ENCODE assay signal across 19 cellular contexts in genomic region chr17:68704897-68705296, GRCh38.
DNase-seq lines count a peak whose midpoint lies in the region; ATAC-seq and TF ChIP-seq lines count a peak whose summit lies in the region.
"Had no signal": no experiment of that assay in that cellular context is flagged by ENCODE, and none has a peak within 500 bp of the region (broad histone marks: within the 10 kb centered on the region; RNA-seq: fewer than 3 reads in every experiment).

No MANE protein-coding gene starts in this region.

- no peaks in the 10 kb centered on the region for H3K9me3 ChIP-seq in SJCRH30 (replicated peaks)
- H3K9me3 ChIP-seq in smooth muscle cell (replicated peaks; ENCODE audit: low read depth): no peaks in the 10 kb centered on the region
- H3K9me3 ChIP-seq: gastrocnemius medialis, upper lobe of left lung had no signal

- no peaks in the 10 kb centered on the region for H3K4me1 Mint-ChIP-seq in activated T-cell treated with anti-CD3 and anti-CD28 coated beads, Interleukin-2, amount 50 U/mL, for 4 hours (ENCODE audit: low read depth)
- H3K4me1 Mint-ChIP-seq: activated CD8-positive, alpha-beta memory T cell treated with anti-CD3 and anti-CD28 coated beads, Interleukin-2, amount 10 ng/mL, durations not matched to agents 7 days and 5 days; memory B cell had no signal

- WGBS in smooth muscle cell (ENCODE audit: low lambda C conversion rate): 46% methylated on average over 7 of the region's 7 CpGs

- H3K4me3 ChIP-seq in SJCRH30 (no peak overlapping the region), smooth muscle cell (no peak overlapping the region)
- H3K4me3 ChIP-seq: gastrocnemius medialis, upper lobe of left lung had no signal

- H3K27me3 Mint-ChIP-seq in activated T-cell treated with anti-CD3 and anti-CD28 coated beads, Interleukin-2, amount 50 U/mL, for 4 hours (ENCODE audit: low read depth): peaks cover 9% of the 10 kb centered on the region
- H3K27me3 Mint-ChIP-seq: activated CD8-positive, alpha-beta memory T cell treated with anti-CD3 and anti-CD28 coated beads, Interleukin-2, amount 10 ng/mL, durations not matched to agents 7 days and 5 days had no signal

- H3K27ac ChIP-seq in SJCRH30 (peak overlapping the region; percentile 44), smooth muscle cell (ENCODE audit: low read depth) (peak overlapping the region; percentile 96)
- H3K27ac ChIP-seq: gastrocnemius medialis, upper lobe of left lung had no signal

- H3K27me3 ChIP-seq in SJCRH30 (no peaks in the 10 kb centered on the region), smooth muscle cell (ENCODE audit: low read depth) (no peaks in the 10 kb centered on the region)
- H3K27me3 ChIP-seq: gastrocnemius medialis, upper lobe of left lung had no signal

- peak overlapping the region; percentile 76 for H3K4me2 ChIP-seq in smooth muscle cell

- H3K4me1 ChIP-seq in SJCRH30 (peaks cover 46% of the 10 kb centered on the region), smooth muscle cell (ENCODE audit: low read depth) (peaks cover 6% of the 10 kb centered on the region)
- H3K4me1 ChIP-seq: gastrocnemius medialis, upper lobe of left lung had no signal

- H3F3A ChIP-seq in smooth muscle cell (ENCODE audit: low read depth): peaks cover 24% of the 10 kb centered on the region

- H4K20me1 ChIP-seq in smooth muscle cell (ENCODE audit: low read depth): no peaks in the 10 kb centered on the region

- peak; percentile 86 for DNase-seq in EH (ENCODE audit: low read depth)
- DNase-seq in SJCRH30: peak; percentile 32 to 38
- DNase-seq in fibroblast of the conjunctiva (ENCODE audit: low read depth): peak; percentile 88
- DNase-seq in smooth muscle cell (lab: John Stamatoyannopoulos, UW; ENCODE audit: unreplicated experiment): no peak
- DNase-seq in activated T-cell treated with anti-CD3 and anti-CD28 coated beads, Interleukin-2, amount 50 U/mL, for 4 hours: no peak
- DNase-seq: activated CD8-positive, alpha-beta memory T cell treated with anti-CD3 and anti-CD28 coated beads, Interleukin-2, amount 10 ng/mL, durations not matched to agents 7 days and 5 days; CD4-positive, alpha-beta memory T cell; effector memory CD4-positive, alpha-beta T cell; gastrocnemius medialis; NCI-H187 treated with DMSO at 0.1 percent for 48 hours; NCI-H69; right cardiac atrium; stimulated activated CD4-positive, alpha-beta T cell treated with anti-CD3 and anti-CD28 coated beads, Interleukin-4, amount 100 ng/mL, for 4 hours; upper lobe of left lung had no signal

- no peak overlapping the region for H3K9ac ChIP-seq in smooth muscle cell (ENCODE audit: low read depth)

- H3K79me2 ChIP-seq in smooth muscle cell (ENCODE audit: low read depth): no peaks in the 10 kb centered on the region

- no peak overlapping the region for H2AFZ ChIP-seq in smooth muscle cell (ENCODE audit: low read depth)

- no peak overlapping the region for H3K4me3 Mint-ChIP-seq in activated T-cell treated with anti-CD3 and anti-CD28 coated beads, Interleukin-2, amount 50 U/mL, for 4 hours
- H3K4me3 Mint-ChIP-seq: activated CD8-positive, alpha-beta memory T cell treated with anti-CD3 and anti-CD28 coated beads, Interleukin-2, amount 10 ng/mL, durations not matched to agents 7 days and 5 days; brain; CD4-positive, alpha-beta memory T cell; memory B cell; T-helper 1 cell treated with Interleukin-12 subunit alpha and Interleukin-12 subunit beta and Interleukin-4 antibody, amounts not matched to agents 30 μg/mL and 1 μg/mL, for 36 hours had no signal

- no peaks in the 10 kb centered on the region for H3K36me3 ChIP-seq in SJCRH30
- no peaks in the 10 kb centered on the region for H3K36me3 ChIP-seq in smooth muscle cell (ENCODE audit: low read depth)
- H3K36me3 ChIP-seq: gastrocnemius medialis, upper lobe of left lung had no signal

- H3K9me3 Mint-ChIP-seq in activated T-cell treated with anti-CD3 and anti-CD28 coated beads, Interleukin-2, amount 50 U/mL, for 4 hours: no peaks in the 10 kb centered on the region
- H3K9me3 Mint-ChIP-seq: brain; T-helper 1 cell treated with Interleukin-12 subunit alpha and Interleukin-12 subunit beta and Interleukin-4 antibody, amounts not matched to agents 30 μg/mL and 1 μg/mL, for 36 hours had no signal

- TF ChIP-seq CTCF in smooth muscle cell (IDR thresholded peaks at IDR 0.05; ENCODE audit: borderline replicate concordance, insufficient read depth, poor library complexity, severe bottlenecking): no peak

- no peaks in the 10 kb centered on the region for H3K36me3 Mint-ChIP-seq in activated T-cell treated with anti-CD3 and anti-CD28 coated beads, Interleukin-2, amount 50 U/mL, for 4 hours (ENCODE audit: insufficient read depth)
- H3K36me3 Mint-ChIP-seq: activated CD8-positive, alpha-beta memory T cell treated with anti-CD3 and anti-CD28 coated beads, Interleukin-2, amount 10 ng/mL, durations not matched to agents 7 days and 5 days; brain; CD4-positive, alpha-beta memory T cell; memory B cell had no signal

- ATAC-seq in activated T-cell treated with anti-CD3 and anti-CD28 coated beads, Interleukin-2, amount 50 U/mL, for 4 hours: no peak
- no peak for ATAC-seq in GM18519 (IDR thresholded peaks at IDR 0.05; ENCODE audit: low FRiP score, unreplicated experiment)
- ATAC-seq in HG02981 (IDR thresholded peaks at IDR 0.05; ENCODE audit: unreplicated experiment): no peak
- ATAC-seq: activated CD8-positive, alpha-beta memory T cell treated with anti-CD3 and anti-CD28 coated beads, Interleukin-2, amount 10 ng/mL, durations not matched to agents 7 days and 5 days; gastrocnemius medialis; right cardiac atrium had no signal

Comparison
In these comparisons a context has a peak if more than half of its experiments do, and no peak if none do; other contexts are left out.
1. DNase-seq: peak in EH (single experiment), SJCRH30 (2 of 2) and fibroblast of the conjunctiva (single experiment); none in smooth muscle cell (single experiment) and activated T-cell treated with anti-CD3 and anti-CD28 coated beads, Interleukin-2, amount 50 U/mL, for 4 hours (single experiment).